In the genomic region with DNA sequence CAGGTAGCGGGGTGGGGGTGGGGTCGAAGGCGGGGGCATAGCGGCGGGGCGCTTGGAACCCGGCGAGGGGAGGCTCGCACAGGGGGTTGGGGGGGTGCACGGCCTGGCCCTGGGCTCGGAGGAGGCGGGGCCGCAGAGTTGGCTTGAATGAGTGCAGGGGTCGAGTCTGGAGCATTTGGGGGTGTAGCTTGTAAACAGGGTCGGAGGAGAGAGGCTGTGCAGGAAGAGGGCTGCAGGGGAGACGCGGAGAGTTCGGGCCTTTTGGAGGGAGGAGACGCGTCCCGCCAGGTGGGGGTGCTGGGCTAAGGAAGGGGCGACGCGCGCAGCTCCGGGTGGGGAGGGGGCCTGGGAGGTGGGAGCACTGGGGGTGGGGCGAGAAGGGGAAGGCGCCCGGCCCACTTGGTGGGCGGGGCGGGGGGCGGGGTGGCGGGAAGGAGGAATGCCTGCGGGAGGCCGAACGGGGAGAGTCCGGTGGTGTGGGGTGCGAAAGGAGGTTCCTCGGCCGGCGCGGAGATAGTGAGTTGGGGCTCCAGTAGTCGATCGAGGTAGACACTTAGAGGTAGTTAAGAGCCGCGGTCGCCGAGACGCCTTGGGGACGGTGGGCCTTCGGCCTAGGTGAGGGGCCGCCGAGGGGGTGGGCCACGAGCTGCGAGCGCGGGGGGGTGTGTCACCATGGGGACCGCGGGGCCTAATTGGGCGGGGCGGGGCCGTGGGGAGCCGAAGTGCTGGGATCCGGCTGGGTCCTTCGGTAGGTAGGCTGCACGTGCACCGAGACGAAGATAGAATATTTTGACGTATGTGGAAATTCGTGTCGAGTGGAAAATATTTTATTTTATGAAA, we compare ENCODE assay signal across 8 cellular contexts. TPM values are rescaled to one million over a fixed set of nuclear protein-coding genes. Genes with fewer than 3 reads are reported as not detected.
DNase-seq lines count a peak whose midpoint lies in the region; ATAC-seq and TF ChIP-seq lines count a peak whose summit lies in the region.

No MANE protein-coding gene starts in this region.

- DNase-seq in D341Med (ENCODE audit: low spot score) (peak; percentile 86), HuH-7 (ENCODE audit: low spot score) (peak; percentile 60), Peyer's patch (peak; percentile 71 to 85 (median 78)), fibroblast of mammary gland (ENCODE audit: low read depth) (peak; percentile 34)
- peak; percentile 45 for DNase-seq in activated T-helper 1 cell treated with anti-CD3 and anti-CD28 coated beads, Interleukin-2, amount 50 U/mL, for 16 hours (ENCODE audit: low read depth in 1 of 2, low spot score in 1 of 2)
- peak; percentile 72 for DNase-seq in stimulated activated naive CD8-positive, alpha-beta T cell treated with anti-CD3 and anti-CD28 coated beads, Interleukin-15, Interleukin-2, amounts not matched to agents 100 U/mL and 50 U/mL, for 24 hours

- H3K4me1 Mint-ChIP-seq in nephron, result peaks cover 10% of the 10 kb centered on the region

- H3K4me1 ChIP-seq in Peyer's patch, result peaks cover 0 to 10% (median 3%) of the 10 kb centered on the region in 4 donors

- peak overlapping the region; percentile 97 to 98 (median 98) for H3K4me3 Mint-ChIP-seq in nephron

- no peaks in the 10 kb centered on the region for H3K36me3 ChIP-seq in Peyer's patch

- peaks cover 22% of the 10 kb centered on the region for H3K36me3 Mint-ChIP-seq in nephron (ENCODE audit: low read depth)

- peak overlapping the region; percentile 79 to 98 (median 94) for H3K27ac ChIP-seq in Peyer's patch

- peak; percentile 19 for ATAC-seq in GM21526 (IDR thresholded peaks at IDR 0.05; ENCODE audit: low FRiP score, unreplicated experiment)
- ATAC-seq in stimulated activated naive CD8-positive, alpha-beta T cell treated with anti-CD3 and anti-CD28 coated beads, Interleukin-15, Interleukin-2, amounts not matched to agents 100 U/mL and 50 U/mL, for 24 hours, result peak; percentile 41

- peak overlapping the region; percentile 91 to 97 (median 95) for H3K4me3 ChIP-seq in Peyer's patch
- peak overlapping the region; percentile 63 for H3K4me3 ChIP-seq in fibroblast of mammary gland (ENCODE audit: control insufficient read depth, low read depth, low read length)

- no peak for TF ChIP-seq POLR2A in Peyer's patch (IDR thresholded peaks at IDR 0.05)

- H3K9me3 Mint-ChIP-seq in nephron, result no peaks in the 10 kb centered on the region

- peak overlapping the region; percentile 90 to 99 (median 97) for H3K27ac Mint-ChIP-seq in nephron

- H3K27me3 Mint-ChIP-seq in nephron (ENCODE audit: low read depth), result no peaks in the 10 kb centered on the region

- TF ChIP-seq CTCF in Peyer's patch (IDR thresholded peaks at IDR 0.05) (no peak), fibroblast of mammary gland (conservative IDR thresholded peaks at IDR 0.05; ENCODE audit: control insufficient read depth, insufficient read depth, low read depth, low read length) (no peak), nephron (IDR thresholded peaks at IDR 0.05; ENCODE audit: unreplicated experiment in 3 of 3) (no peak)

- H3K27me3 ChIP-seq in Peyer's patch, result no peaks in the 10 kb centered on the region

- H3K9me3 ChIP-seq in Peyer's patch, result no peaks in the 10 kb centered on the region

RNA-seq across cellular contexts. Expression of a gene that starts 0.8 kb away (rescaled TPM):
- 10 to 100 TPM; 12.4 to 32.2 (median 16.2) TPM for total RNA-seq in Peyer's patch

Comparison
In these comparisons a context has a peak if more than half of its experiments do, and no peak if none do; other contexts are left out.
1. Peak in every context shown above with its lines: DNase-seq, ATAC-seq, H3K4me3 ChIP-seq and H3K27ac ChIP-seq.
2. DNase-seq: peak in every context shown above with its lines; median percentile 86 in D341Med; 78 in Peyer's patch; 72 in stimulated activated naive CD8-positive, alpha-beta T cell treated with anti-CD3 and anti-CD28 coated beads, Interleukin-15, Interleukin-2, amounts not matched to agents 100 U/mL and 50 U/mL, for 24 hours; 60 in HuH-7; 45 in activated T-helper 1 cell treated with anti-CD3 and anti-CD28 coated beads, Interleukin-2, amount 50 U/mL, for 16 hours; 34 in fibroblast of mammary gland.